15 cellular contexts compared by ENCODE assay signal in the genomic region with DNA sequence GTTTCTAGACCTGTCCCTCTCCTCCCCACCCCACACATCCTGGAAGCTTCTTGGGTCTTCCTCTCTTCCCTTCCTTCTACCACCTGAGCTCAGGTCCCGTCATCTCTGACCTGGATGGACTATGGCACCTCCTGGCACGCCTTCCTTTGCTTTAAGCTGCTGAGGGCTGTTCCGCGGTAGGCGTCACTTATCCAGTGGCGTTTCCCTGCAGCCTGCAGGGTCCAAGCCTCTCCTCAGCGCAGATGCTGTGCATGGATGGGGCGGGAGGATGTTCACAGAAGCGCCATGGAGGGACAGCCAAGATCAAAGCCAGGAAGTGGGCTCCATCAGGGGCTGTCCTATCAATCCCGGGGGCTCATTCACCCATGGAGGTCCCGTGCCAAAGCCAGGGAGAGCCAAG. TPM values are rescaled to one million over a fixed set of nuclear protein-coding genes. Genes with fewer than 3 reads are reported as not detected.
A peak's percentile ranks its signal among the peaks of the same experiment; 100 is the strongest.
DNase-seq lines count a peak whose midpoint lies in the region; TF ChIP-seq lines count a peak whose summit lies in the region.
"Had no signal": no experiment of that assay in that cellular context is flagged by ENCODE, and none has a peak within 500 bp of the region (broad histone marks: within the 10 kb centered on the region; RNA-seq: fewer than 3 reads in every experiment).

No MANE protein-coding gene starts in this region.

- H3K4me1 Mint-ChIP-seq in chondrocyte (ENCODE audit: low read depth) = peaks cover 6% of the 10 kb centered on the region

- no peaks in the 10 kb centered on the region for H4K20me1 ChIP-seq in GM23248 (ENCODE audit: insufficient read depth)

- H2AFZ ChIP-seq in GM23248 = no peak overlapping the region

- peaks cover 0 to 19% (median 0%) of the 10 kb centered on the region in 3 donors for H3K27me3 ChIP-seq in stomach
- H3K27me3 ChIP-seq in GM23248 (replicated peaks; ENCODE audit: insufficient read depth) = no peaks in the 10 kb centered on the region; the same call in 1 of the 2 replicates

- no peaks in the 10 kb centered on the region for H3K36me3 ChIP-seq in stomach
- no peaks in the 10 kb centered on the region for H3K36me3 ChIP-seq in GM23248 (ENCODE audit: low read depth)
- H3K36me3 ChIP-seq: SJCRH30 had no signal

- intact Hi-C loops in stomach (cut with DNase I; ENCODE audit: low total_unique reads) = no loop called here

- H3K4me1 ChIP-seq in stomach = peaks cover 0 to 26% (median 8%) of the 10 kb centered on the region in 4 donors
- 0 out of 2 replicates have a peak, but pooled peaks cover 3% of the 10 kb centered on the region for H3K4me1 ChIP-seq in GM23248 (ENCODE audit: insufficient read depth)
- H3K4me1 ChIP-seq: SJCRH30 had no signal

- TF ChIP-seq EP300 in stomach (IDR thresholded peaks at IDR 0.05) = no peak

- no peaks in the 10 kb centered on the region for H3K79me2 ChIP-seq in GM23248 (ENCODE audit: insufficient read depth)

- no peaks in the 10 kb centered on the region for H3F3A ChIP-seq in GM23248 (ENCODE audit: insufficient read depth)

- H3K27ac Mint-ChIP-seq in chondrocyte (ENCODE audit: unreplicated experiment) = no peak overlapping the region

- no peaks in the 10 kb centered on the region for H3K9me2 ChIP-seq in GM23248 (ENCODE audit: insufficient read depth)

- peak; percentile 42 for DNase-seq in activated effector memory CD4-positive, alpha-beta T cell treated with anti-CD3 and anti-CD28 coated beads, Interleukin-2, amount 50 U/mL, for 16 hours
- no peak for DNase-seq in activated effector memory CD4-positive, alpha-beta T cell treated with Interleukin-2 at 50 U/mL for 16 hours
- DNase-seq in chondrocyte (ENCODE audit: low spot score) (peak; percentile 62), mesenteric fat pad (ENCODE audit: low spot score) (peak; percentile 62), stomach (peak; percentile 25), NCI-H2029 (lab: John Stamatoyannopoulos, UW) (no peak), DMS153 treated with DMSO at 0.1 percent for 48 hours (lab: John Stamatoyannopoulos, UW; ENCODE audit: unreplicated experiment) (no peak), GM23248 (no peak)
- DNase-seq: GF-D8, NCI-H1436 treated with DMSO at 0.1 percent for 48 hours, NCI-H510A had no signal

- 50 to 70% (median 65%) methylated on average over 11 of the region's 11 CpGs for WGBS in stomach, 5 donors
- WGBS in GM23248 (ENCODE audit: low coverage in 1 of 2, low lambda C conversion rate in 2 of 2, missing lambda C conversion rate in 2 of 2), 2 experiments = 62 to 65% methylated on average over 11 of the region's 11 CpGs

- TF ChIP-seq POLR2A in stomach (IDR thresholded peaks at IDR 0.05) = no peak

- no peak overlapping the region for H3K27ac ChIP-seq in stomach
- no peak overlapping the region for H3K27ac ChIP-seq in GM23248
- H3K27ac ChIP-seq: C4-2B, HL-60, SJCRH30 had no signal

- in situ Hi-C loops in GM23248 (cut with MboI) = no loop called here

- no peaks in the 10 kb centered on the region for H3K9me3 Mint-ChIP-seq in chondrocyte (ENCODE audit: low read depth)
- H3K9me3 Mint-ChIP-seq: CD8-positive, alpha-beta memory T cell had no signal

- H3K4me2 ChIP-seq in GM23248 (ENCODE audit: unreplicated experiment) = no peak overlapping the region

- no peaks in the 10 kb centered on the region for H3K36me3 Mint-ChIP-seq in chondrocyte (ENCODE audit: low read depth)
- H3K36me3 Mint-ChIP-seq: CD8-positive, alpha-beta memory T cell had no signal

- H3K4me3 ChIP-seq in stomach (no peak overlapping the region), GM23248 (no peak overlapping the region)
- H3K4me3 ChIP-seq: SJCRH30 had no signal

- H3K9me3 ChIP-seq in stomach (no peaks in the 10 kb centered on the region), GM23248 (ENCODE audit: low read depth) (no peaks in the 10 kb centered on the region)
- H3K9me3 ChIP-seq: SJCRH30 had no signal

- no peak overlapping the region for H3K4me3 Mint-ChIP-seq in chondrocyte (ENCODE audit: unreplicated experiment)

- H3K27me3 Mint-ChIP-seq in chondrocyte (ENCODE audit: low read depth) = peaks cover 11% of the 10 kb centered on the region

- no peak for TF ChIP-seq CTCF in chondrocyte (IDR thresholded peaks at IDR 0.05)
- no peak for TF ChIP-seq CTCF in stomach (IDR thresholded peaks at IDR 0.05)

- H3K9ac ChIP-seq in GM23248 = no peak overlapping the region

RNA-seq across cellular contexts. Expression of a gene that starts 23.8 kb away (rescaled TPM):
- total RNA-seq in chondrocyte = 20.4 to 24.7 TPM (median 22.5 TPM) in 3 replicates
- 14.8 TPM for total RNA-seq in mesenteric fat pad
- 10 to 100 TPM; 11.6 to 38.2 (median 16.2) TPM for total RNA-seq in stomach
- polyA plus RNA-seq in stomach = 1 to 10 TPM; 4.7 to 8.5 (median 7.3) TPM
- total RNA-seq in GM23248 (2014; rRNA removed; shearing (Covaris generic)) = 7.7 and 7.8 TPM in 2 replicates
- 5.3 and 5.4 TPM in 2 replicates for polyA plus RNA-seq in GM23248 (2016; fragmentation: Nextera tagmentation; extraction: Ambion mirVana)

Comparison
In these comparisons a context has a peak if more than half of its experiments do, and no peak if none do; other contexts are left out.
1. DNase-seq: peak in activated effector memory CD4-positive, alpha-beta T cell treated with anti-CD3 and anti-CD28 coated beads, Interleukin-2, amount 50 U/mL, for 16 hours (single experiment), chondrocyte (single experiment), mesenteric fat pad (single experiment) and stomach (single experiment); none in activated effector memory CD4-positive, alpha-beta T cell treated with Interleukin-2 at 50 U/mL for 16 hours (single experiment), NCI-H2029 (single experiment), DMS153 treated with DMSO at 0.1 percent for 48 hours (single experiment) and GM23248 (single experiment).